In the genomic region with DNA sequence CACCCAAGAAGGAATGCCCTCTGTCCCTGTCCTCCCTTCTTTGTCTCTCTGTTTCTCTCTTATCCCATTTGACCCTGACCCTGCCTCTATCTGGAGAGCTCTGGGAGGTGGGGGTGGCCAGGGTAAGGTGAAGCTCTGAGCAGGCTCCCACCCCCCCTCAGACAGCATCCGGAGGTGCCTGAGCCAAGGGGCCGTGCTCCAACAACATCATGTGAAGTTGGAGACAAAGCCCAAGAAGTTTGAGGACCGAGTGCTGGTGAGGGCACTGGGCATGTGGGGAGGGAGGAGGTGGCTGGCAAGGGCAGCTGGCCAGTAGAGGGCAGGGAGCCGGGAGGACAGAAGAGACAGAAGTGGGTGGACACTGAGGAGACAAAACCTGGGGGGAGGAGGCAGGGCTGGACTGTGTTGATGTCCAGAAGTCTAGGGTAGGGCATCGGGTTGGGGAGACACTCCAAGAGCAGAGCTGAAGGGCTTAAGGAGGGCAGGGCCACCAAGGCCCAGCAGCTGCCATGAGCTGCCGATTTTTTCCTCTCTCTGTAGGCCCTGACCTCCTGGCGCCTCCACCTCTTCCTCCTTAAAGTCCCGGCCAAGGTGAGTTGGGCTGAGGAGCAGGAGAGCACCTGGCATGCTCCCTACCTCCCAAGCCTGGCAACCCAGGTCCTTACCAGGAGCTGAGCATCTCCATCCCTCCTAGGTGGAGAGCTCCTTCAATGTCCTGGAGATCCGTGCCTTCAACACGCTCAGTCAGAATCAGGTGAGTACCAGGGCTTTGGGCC, we compare ENCODE assay signal across 17 cellular contexts. TPM values are rescaled to one million over a fixed set of nuclear protein-coding genes. Genes with fewer than 3 reads are reported as not detected.
A peak's percentile ranks its signal among the peaks of the same experiment; 100 is the strongest.
DNase-seq lines count a peak whose midpoint lies in the region; ATAC-seq and TF ChIP-seq lines count a peak whose summit lies in the region.
"Had no signal": no experiment of that assay in that cellular context is flagged by ENCODE, and none has a peak within 500 bp of the region (broad histone marks: within the 10 kb centered on the region; RNA-seq: fewer than 3 reads in every experiment).

No MANE protein-coding gene starts in this region.

- DNase-seq in cardiac septum (ENCODE audit: low spot score) (peak; percentile 68), left cardiac atrium (no peak), naive B cell (no peak), ureter (ENCODE audit: low spot score) (peak; percentile 41), spleen (no peak), NCI-H446 treated with DMSO at 0.1 percent for 48 hours (lab: John Stamatoyannopoulos, UW) (no peak)
- DNase-seq: brain microvascular endothelial cell; DND-41; NCI-H1930; NCI-H748 treated with DMSO at 0.1 percent for 48 hours; stimulated activated naive CD4-positive, alpha-beta T cell had no signal

- no peaks in the 10 kb centered on the region for H3K9me3 ChIP-seq in spleen
- H3K9me3 ChIP-seq: mucosa of descending colon, right atrium auricular region had no signal

- H3K27me3 Mint-ChIP-seq in activated T-helper 17 cell treated with anti-CD3 and anti-CD28 coated beads, Interleukin-2, amount 50 U/mL, for 72 hours = peaks cover 6% of the 10 kb centered on the region
- peaks cover 17 to 39% (median 30%) of the 10 kb centered on the region in 3 donors for H3K27me3 Mint-ChIP-seq in naive B cell

- TF ChIP-seq POLR2A in spleen (IDR thresholded peaks at IDR 0.05) = no peak

- H3K27ac Mint-ChIP-seq in activated T-helper 17 cell treated with anti-CD3 and anti-CD28 coated beads, Interleukin-2, amount 50 U/mL, for 72 hours = peak overlapping the region; percentile 61
- peak overlapping the region in 1 of 6 donors; percentile 26 for H3K27ac Mint-ChIP-seq in naive B cell

- no peaks in the 10 kb centered on the region for H3K36me3 ChIP-seq in spleen
- H3K36me3 ChIP-seq: brain microvascular endothelial cell, right atrium auricular region had no signal

- no peak for TF ChIP-seq CTCF in spleen (IDR thresholded peaks at IDR 0.05 in 8 of 11, conservative IDR thresholded peaks at IDR 0.05 in 3 of 11)

- ATAC-seq in left cardiac atrium = no peak
- ATAC-seq in activated T-helper 17 cell treated with anti-CD3 and anti-CD28 coated beads, Interleukin-2, amount 50 U/mL, for 72 hours (replicated peaks) = no peak
- ATAC-seq in naive B cell (ENCODE audit: low read depth in 2 of 2) = no peak
- ATAC-seq in HG03442 (IDR thresholded peaks at IDR 0.05; ENCODE audit: unreplicated experiment) = no peak
- ATAC-seq: mucosa of descending colon, Right ventricle myocardium inferior had no signal

- peaks cover 8 to 49% (median 26%) of the 10 kb centered on the region in 6 donors for H3K4me1 ChIP-seq in spleen

- H3K9me3 Mint-ChIP-seq in activated T-helper 17 cell treated with anti-CD3 and anti-CD28 coated beads, Interleukin-2, amount 50 U/mL, for 72 hours = no peaks in the 10 kb centered on the region
- no peaks in the 10 kb centered on the region for H3K9me3 Mint-ChIP-seq in naive B cell

- H3K27me3 ChIP-seq in spleen (replicated peaks in 1 of 7) = peaks cover 0 to 30% (median 0%) of the 10 kb centered on the region in 7 donors
- H3K27me3 ChIP-seq: brain microvascular endothelial cell, right atrium auricular region had no signal

- peaks cover 20% of the 10 kb centered on the region for H3K4me1 Mint-ChIP-seq in activated T-helper 17 cell treated with anti-CD3 and anti-CD28 coated beads, Interleukin-2, amount 50 U/mL, for 72 hours
- H3K4me1 Mint-ChIP-seq in naive B cell = peaks cover 33 to 45% (median 43%) of the 10 kb centered on the region in 3 donors

- 72 to 84% (median 81%) methylated on average over 9 to 10 of the region's 10 CpGs for WGBS in spleen, 5 donors

- H3K4me3 ChIP-seq in spleen = peak overlapping the region in 1 of 8 donors; percentile 94
- H3K4me3 ChIP-seq: mucosa of descending colon, right atrium auricular region had no signal

- no peak overlapping the region for H3K27ac ChIP-seq in spleen
- H3K27ac ChIP-seq: brain microvascular endothelial cell, HL-60, right atrium auricular region had no signal

- peak overlapping the region; percentile 79 for H3K4me3 Mint-ChIP-seq in activated T-helper 17 cell treated with anti-CD3 and anti-CD28 coated beads, Interleukin-2, amount 50 U/mL, for 72 hours
- peak overlapping the region; percentile 46 to 85 (median 78) for H3K4me3 Mint-ChIP-seq in naive B cell

- no peaks in the 10 kb centered on the region for H3K36me3 Mint-ChIP-seq in activated T-helper 17 cell treated with anti-CD3 and anti-CD28 coated beads, Interleukin-2, amount 50 U/mL, for 72 hours (ENCODE audit: low read depth)
- H3K36me3 Mint-ChIP-seq in naive B cell = no peaks in the 10 kb centered on the region

- intact Hi-C loops in cardiac septum (cut with DNase I) (no loop called here), left cardiac atrium (cut with DNase I) (no loop called here), spleen (cut with DNase I; ENCODE audit: low total_unique reads) (no loop called here)

RNA-seq across cellular contexts. Expression of gene CARMIL3, which starts 1.9 kb away (rescaled TPM):
- total RNA-seq in cardiac septum (0.05 TPM), left cardiac atrium (under 1 TPM; 0.08 to 0.62 TPM), ureter (1.3 TPM), spleen (1 to 10 TPM in 6 of 7 donors, under 1 TPM in 1; 0.44 to 3.2 (median 1.5) TPM)
- 1 to 10 TPM; 2.1 to 4.2 TPM for total RNA-seq in activated T-helper 17 cell treated with anti-CD3 and anti-CD28 coated beads, Interleukin-2, amount 50 U/mL, for 72 hours
- polyA plus RNA-seq in naive B cell (ENCODE audit: low read depth in 6 of 6) (under 1 TPM in 2 of 6 donors, not detected in 4; 0.10 to 0.11 TPM), spleen (1 to 10 TPM in 2 of 3 donors, under 1 TPM in 1; 0.39 to 1.8 (median 1.0) TPM)
- total RNA-seq: right atrium auricular region had no signal

RNA-seq across cellular contexts. Expression of gene CPNE6, which starts 17.6 kb away (rescaled TPM):
- total RNA-seq in cardiac septum = 1.4 TPM
- not detected for total RNA-seq in left cardiac atrium
- not detected for total RNA-seq in activated T-helper 17 cell treated with anti-CD3 and anti-CD28 coated beads, Interleukin-2, amount 50 U/mL, for 72 hours
- polyA plus RNA-seq in naive B cell (ENCODE audit: low read depth in 6 of 6) = 1 to 10 TPM in 1 of 6 donors, not detected in 5; 1.1 TPM
- total RNA-seq in ureter = 1.5 TPM
- total RNA-seq in spleen = under 1 TPM in 1 of 7 donors, not detected in 6; 0.13 TPM
- under 1 TPM in 1 of 3 donors, not detected in 2; 0.03 TPM for polyA plus RNA-seq in spleen
- total RNA-seq: Right ventricle myocardium inferior had no signal

RNA-seq across cellular contexts. Expression of gene PCK2, which starts 40.4 kb away (rescaled TPM):
- total RNA-seq in cardiac septum = 2.2 TPM
- 10 to 100 TPM; 11.5 to 13.0 TPM for total RNA-seq in left cardiac atrium
- 10 to 100 TPM; 31.4 to 57.6 TPM for total RNA-seq in activated T-helper 17 cell treated with anti-CD3 and anti-CD28 coated beads, Interleukin-2, amount 50 U/mL, for 72 hours
- polyA plus RNA-seq in naive B cell (ENCODE audit: low read depth in 6 of 6) = 10 to 100 TPM; 26.5 to 48.0 (median 36.8) TPM
- total RNA-seq in ureter = 116 TPM
- 10 to 100 TPM; 31.4 to 52.3 (median 34.9) TPM for total RNA-seq in spleen
- polyA plus RNA-seq in spleen = 10 to 100 TPM; 25.3 to 35.7 (median 27.9) TPM

Comparison
In these comparisons a context has a peak if more than half of its experiments do, and no peak if none do; other contexts are left out.
1. DNase-seq: peak in cardiac septum (single experiment) and ureter (single experiment); none in left cardiac atrium (single experiment), naive B cell (single experiment), spleen (single experiment) and NCI-H446 treated with DMSO at 0.1 percent for 48 hours (single experiment).